In genomic region chr5:57845025-57845424, GRCh38 we compare ENCODE assay signal across 1 cellular context.
TF ChIP-seq lines count a peak whose summit lies in the region.

No MANE protein-coding gene starts in this region.

TF ChIP-seq in HCT116, 20 proteins besides CTCF, POLR2A, EP300 and RAD21 (continued from another document):
- TF ChIP-seq, protein P1, sequence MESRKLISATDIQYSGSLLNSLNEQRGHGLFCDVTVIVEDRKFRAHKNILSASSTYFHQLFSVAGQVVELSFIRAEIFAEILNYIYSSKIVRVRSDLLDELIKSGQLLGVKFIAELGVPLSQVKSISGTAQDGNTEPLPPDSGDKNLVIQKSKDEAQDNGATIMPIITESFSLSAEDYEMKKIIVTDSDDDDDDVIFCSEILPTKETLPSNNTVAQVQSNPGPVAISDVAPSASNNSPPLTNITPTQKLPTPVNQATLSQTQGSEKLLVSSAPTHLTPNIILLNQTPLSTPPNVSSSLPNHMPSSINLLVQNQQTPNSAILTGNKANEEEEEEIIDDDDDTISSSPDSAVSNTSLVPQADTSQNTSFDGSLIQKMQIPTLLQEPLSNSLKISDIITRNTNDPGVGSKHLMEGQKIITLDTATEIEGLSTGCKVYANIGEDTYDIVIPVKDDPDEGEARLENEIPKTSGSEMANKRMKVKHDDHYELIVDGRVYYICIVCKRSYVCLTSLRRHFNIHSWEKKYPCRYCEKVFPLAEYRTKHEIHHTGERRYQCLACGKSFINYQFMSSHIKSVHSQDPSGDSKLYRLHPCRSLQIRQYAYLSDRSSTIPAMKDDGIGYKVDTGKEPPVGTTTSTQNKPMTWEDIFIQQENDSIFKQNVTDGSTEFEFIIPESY (IDR thresholded peaks at IDR 0.05; ENCODE audit: extremely low read depth, insufficient replicate concordance, low read length), result no peak
- TF ChIP-seq, protein P2, sequence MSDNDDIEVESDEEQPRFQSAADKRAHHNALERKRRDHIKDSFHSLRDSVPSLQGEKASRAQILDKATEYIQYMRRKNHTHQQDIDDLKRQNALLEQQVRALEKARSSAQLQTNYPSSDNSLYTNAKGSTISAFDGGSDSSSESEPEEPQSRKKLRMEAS (IDR thresholded peaks at IDR 0.05), result no peak
- TF ChIP-seq ZFX (IDR thresholded peaks at IDR 0.05) (no peak), REST (IDR thresholded peaks at IDR 0.05; ENCODE audit: low read depth) (no peak), EZH2phosphoT487 (IDR thresholded peaks at IDR 0.05; ENCODE audit: borderline replicate concordance) (no peak), JUND (IDR thresholded peaks at IDR 0.05) (no peak), TCF7L2 (IDR thresholded peaks at IDR 0.05; ENCODE audit: borderline replicate concordance, extremely low read depth, insufficient read depth, insufficient read length) (no peak), EGR1 (IDR thresholded peaks at IDR 0.05; ENCODE audit: low read depth) (no peak), ATF3 (IDR thresholded peaks at IDR 0.05) (no peak), FOSL1 (IDR thresholded peaks at IDR 0.05; ENCODE audit: low read depth) (no peak), YY1 (IDR thresholded peaks at IDR 0.05; ENCODE audit: extremely low read depth, insufficient replicate concordance, low read depth, low read length) (no peak), EZH2 (IDR thresholded peaks at IDR 0.05) (no peak), ELF1 (IDR thresholded peaks at IDR 0.05; ENCODE audit: borderline replicate concordance, low read depth) (no peak)
